ENCODE assay signal across 10 cellular contexts in the genomic region with DNA sequence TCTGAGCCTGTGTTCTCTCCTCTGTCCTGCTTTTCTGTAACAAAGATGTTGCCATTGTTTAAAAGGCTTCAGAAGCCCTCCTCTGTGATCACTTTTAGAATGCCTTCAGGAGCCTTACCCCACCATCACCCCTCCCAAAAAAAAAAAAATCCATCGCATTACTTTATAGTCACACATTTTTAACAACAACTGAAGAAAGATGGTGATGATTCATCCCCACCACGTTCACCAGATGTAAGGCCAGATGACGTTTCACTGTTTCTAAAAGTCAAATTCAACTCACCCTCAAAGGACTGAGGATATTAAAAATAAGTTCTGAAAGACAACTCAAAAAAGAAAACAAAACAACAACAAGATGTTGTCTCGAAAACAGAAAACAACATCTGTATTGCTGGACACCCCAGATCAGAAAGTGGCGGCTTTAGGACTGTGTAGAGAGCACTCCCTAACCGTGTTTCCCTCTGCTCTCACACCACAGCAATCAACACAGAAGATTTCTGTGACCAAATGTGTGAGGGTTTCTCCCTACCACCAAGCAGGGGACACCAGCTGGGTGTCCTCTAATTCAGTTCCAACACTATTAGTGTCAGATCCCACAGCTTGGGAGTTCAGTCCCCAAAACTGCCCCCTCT.
DNase-seq lines count a peak whose midpoint lies in the region; ATAC-seq and TF ChIP-seq lines count a peak whose summit lies in the region.
"Had no signal": no experiment of that assay in that cellular context is flagged by ENCODE, and none has a peak within 500 bp of the region (broad histone marks: within the 10 kb centered on the region; RNA-seq: fewer than 3 reads in every experiment).

No MANE protein-coding gene starts in this region.

- no peaks in the 10 kb centered on the region for H3F3A ChIP-seq in smooth muscle cell (ENCODE audit: low read depth)

- H4K20me1 ChIP-seq in smooth muscle cell (ENCODE audit: low read depth): no peaks in the 10 kb centered on the region

- H3K4me1 ChIP-seq in smooth muscle cell (ENCODE audit: low read depth) (peaks cover 5% of the 10 kb centered on the region), prostate gland (replicated peaks) (no peaks in the 10 kb centered on the region)

- no peak for TF ChIP-seq POLR2A in prostate gland (IDR thresholded peaks at IDR 0.05)

- H3K9me3 ChIP-seq in smooth muscle cell (replicated peaks; ENCODE audit: low read depth) (no peaks in the 10 kb centered on the region), prostate gland (no peaks in the 10 kb centered on the region)

- H3K9ac ChIP-seq in smooth muscle cell (ENCODE audit: low read depth): no peak overlapping the region

- peak; percentile 82 for ATAC-seq in HG03025 (IDR thresholded peaks at IDR 0.05; ENCODE audit: low FRiP score, unreplicated experiment)

- H3K27me3 ChIP-seq in smooth muscle cell (ENCODE audit: low read depth) (no peaks in the 10 kb centered on the region), prostate gland (replicated peaks; ENCODE audit: insufficient read depth) (no peaks in the 10 kb centered on the region)

- no peaks in the 10 kb centered on the region for H3K27me3 Mint-ChIP-seq in brain

- peaks cover 0 to 3% (median 2%) of the 10 kb centered on the region in 5 experiments for H3K9me3 Mint-ChIP-seq in brain

- H3K36me3 Mint-ChIP-seq in brain: no peaks in the 10 kb centered on the region

- intact Hi-C loops in prostate gland (cut with DNase I): no loop called here

- H3K36me3 ChIP-seq in smooth muscle cell (ENCODE audit: low read depth) (no peaks in the 10 kb centered on the region), prostate gland (no peaks in the 10 kb centered on the region)

- TF ChIP-seq CTCF in brain (conservative IDR thresholded peaks at IDR 0.05) (no peak), smooth muscle cell (IDR thresholded peaks at IDR 0.05; ENCODE audit: borderline replicate concordance, insufficient read depth, poor library complexity, severe bottlenecking) (no peak), prostate gland (IDR thresholded peaks at IDR 0.05) (no peak)

- H3K27ac ChIP-seq in smooth muscle cell (ENCODE audit: low read depth) (no peak overlapping the region), prostate gland (no peak overlapping the region)
- H3K27ac ChIP-seq: 22Rv1 had no signal

- peak; percentile 36 for DNase-seq in NK-92 treated with Interleukin-12 subunit alpha and Interleukin-12 subunit beta, amount 100 ng/mL, for 24 hours (lab: John Stamatoyannopoulos, UW)
- DNase-seq in NK-92 (lab: John Stamatoyannopoulos, UW; ENCODE audit: unreplicated experiment): no peak
- no peak for DNase-seq in smooth muscle cell (lab: John Stamatoyannopoulos, UW; ENCODE audit: unreplicated experiment)
- no peak for DNase-seq in prostate gland (ENCODE audit: low spot score)
- no peak for DNase-seq in NCI-H2029 treated with DMSO at 0.1 percent for 48 hours (lab: John Stamatoyannopoulos, UW)
- DNase-seq in GF-D8 (lab: John Stamatoyannopoulos, UW): no peak

- peaks cover 68% of the 10 kb centered on the region for H3K4me1 Mint-ChIP-seq in brain

- H3K4me3 Mint-ChIP-seq in brain: no peak overlapping the region
- H3K4me3 Mint-ChIP-seq: neural crest cell had no signal

- peak overlapping the region; percentile 24 for H3K4me2 ChIP-seq in smooth muscle cell

- H2AFZ ChIP-seq in smooth muscle cell (ENCODE audit: low read depth): peak overlapping the region; percentile 85

- peak overlapping the region; percentile 5 to 93 (median 86) for H3K27ac Mint-ChIP-seq in brain

- WGBS in smooth muscle cell (ENCODE audit: low lambda C conversion rate): 39% methylated on average over 6 of the region's 6 CpGs
- 64% methylated on average over 6 of the region's 6 CpGs for WGBS in prostate gland

- H3K79me2 ChIP-seq in smooth muscle cell (ENCODE audit: low read depth): no peaks in the 10 kb centered on the region

- H3K4me3 ChIP-seq in smooth muscle cell (no peak overlapping the region), prostate gland (no peak overlapping the region)
